25 cellular contexts compared by ENCODE assay signal in genomic region chr10:3654496-3654895, GRCh38.
DNase-seq lines count a peak whose midpoint lies in the region; ATAC-seq and TF ChIP-seq lines count a peak whose summit lies in the region.
"Had no signal": no experiment of that assay in that cellular context is flagged by ENCODE, and none has a peak within 500 bp of the region (broad histone marks: within the 10 kb centered on the region; RNA-seq: fewer than 3 reads in every experiment).

No MANE protein-coding gene starts in this region.

- intact Hi-C loops in MCF 10A (cut with micrococcal nuclease) (no loop called here), breast epithelium (cut with DNase I; ENCODE audit: low total_unique reads) (no loop called here), esophagus muscularis mucosa (cut with DNase I) (no loop called here)
- intact Hi-C loops in CD4-positive, alpha-beta memory T cell (cut with micrococcal nuclease), result no loop called here

- TF ChIP-seq POLR2A in breast epithelium (IDR thresholded peaks at IDR 0.05), result no peak
- TF ChIP-seq POLR2A in esophagus muscularis mucosa (IDR thresholded peaks at IDR 0.05; ENCODE audit: low read depth), result no peak

- peak; percentile 14 for DNase-seq in MCF 10A (ENCODE audit: unreplicated experiment)
- no peak for DNase-seq in breast epithelium (ENCODE audit: low spot score in 2 of 2)
- no peak for DNase-seq in RWPE2 (ENCODE audit: low spot score)
- DNase-seq in fibroblast of pulmonary artery (ENCODE audit: low read depth), result peak; percentile 23
- no peak for DNase-seq in CD4-positive, alpha-beta memory T cell
- no peak for DNase-seq in SJCRH30
- no peak for DNase-seq in esophagus muscularis mucosa (ENCODE audit: extremely low spot score)
- DNase-seq in activated CD4-positive, CD25-positive, alpha-beta regulatory T cell treated with anti-CD3 and anti-CD28 coated beads, Interleukin-2, amount 50 U/mL, for 72 hours, result no peak
- DNase-seq: 8988T; activated CD4-positive, alpha-beta memory T cell treated with anti-CD3 and anti-CD28 coated beads, Interleukin-2, amount 10 ng/mL, durations not matched to agents 7 days and 5 days; activated naive CD4-positive, alpha-beta T cell treated with Interleukin-2 at 50 U/mL for 16 hours; activated T-cell treated with anti-CD3 and anti-CD28 coated beads, Interleukin-2, amount 50 U/mL, for 24 hours; Calu3; foreskin melanocyte; natural killer cell; NCI-H1694; NCI-H774; pancreas; right cardiac atrium; SIG-M5; substantia nigra; T-helper 17 cell; WERI-Rb-1 had no signal

- H3K4me1 ChIP-seq in breast epithelium, result no peaks in the 10 kb centered on the region
- no peaks in the 10 kb centered on the region for H3K4me1 ChIP-seq in RWPE2 (ENCODE audit: insufficient read depth, poor library complexity, severe bottlenecking)
- H3K4me1 ChIP-seq in CD4-positive, alpha-beta memory T cell (ENCODE audit: insufficient read depth, low read length), result peaks cover 8% of the 10 kb centered on the region
- no peaks in the 10 kb centered on the region for H3K4me1 ChIP-seq in SJCRH30
- peaks cover 0 to 4% (median 0%) of the 10 kb centered on the region in 4 donors for H3K4me1 ChIP-seq in esophagus muscularis mucosa
- H3K4me1 ChIP-seq: pancreas had no signal

- no peaks in the 10 kb centered on the region for H3K27me3 ChIP-seq in breast epithelium
- H3K27me3 ChIP-seq in RWPE2 (ENCODE audit: insufficient read depth, poor library complexity, severe bottlenecking), result no peaks in the 10 kb centered on the region
- H3K27me3 ChIP-seq in CD4-positive, alpha-beta memory T cell (ENCODE audit: insufficient read depth, low read length), result no peaks in the 10 kb centered on the region
- H3K27me3 ChIP-seq in SJCRH30, result no peaks in the 10 kb centered on the region
- H3K27me3 ChIP-seq in esophagus muscularis mucosa, result no peaks in the 10 kb centered on the region
- H3K27me3 ChIP-seq: ascending aorta; BLaER1 treated with 17β-estradiol and CSF1 and Interleukin-3, amounts not matched to agents 10 nM and 100 nM; pancreas had no signal

- no peak overlapping the region for H3K27ac Mint-ChIP-seq in MCF 10A (ENCODE audit: low read depth, unreplicated experiment)
- no peak overlapping the region for H3K27ac Mint-ChIP-seq in CD4-positive, alpha-beta memory T cell
- H3K27ac Mint-ChIP-seq: activated CD4-positive, alpha-beta memory T cell treated with anti-CD3 and anti-CD28 coated beads, Interleukin-2, amount 10 ng/mL, durations not matched to agents 7 days and 5 days; activated T-cell treated with anti-CD3 and anti-CD28 coated beads, Interleukin-2, amount 50 U/mL, for 24 hours; natural killer cell had no signal

- no peaks in the 10 kb centered on the region for H3K27me3 Mint-ChIP-seq in MCF 10A (ENCODE audit: insufficient read depth, unreplicated experiment)
- peaks cover 2 to 5% of the 10 kb centered on the region in 2 donors for H3K27me3 Mint-ChIP-seq in CD4-positive, alpha-beta memory T cell

- BruUV-seq in MCF 10A (replicated peaks; lab: Mats Ljungman, UMichigan), result no TSS peak

- H3K4me3 Mint-ChIP-seq in MCF 10A (ENCODE audit: unreplicated experiment), result no peak overlapping the region
- peak overlapping the region in 2 of 8 donors; percentile 32 to 43 for H3K4me3 Mint-ChIP-seq in CD4-positive, alpha-beta memory T cell
- H3K4me3 Mint-ChIP-seq: activated CD4-positive, alpha-beta memory T cell treated with anti-CD3 and anti-CD28 coated beads, Interleukin-2, amount 10 ng/mL, durations not matched to agents 7 days and 5 days; activated T-cell treated with anti-CD3 and anti-CD28 coated beads, Interleukin-2, amount 50 U/mL, for 24 hours; natural killer cell had no signal

- peak; percentile 23; the same call in 1 of the 3 replicates for ATAC-seq in RWPE2 (ENCODE audit: low read depth)
- ATAC-seq: natural killer cell, pancreas, right cardiac atrium, T-helper 17 cell had no signal

- peaks cover 11% of the 10 kb centered on the region for H3K4me1 Mint-ChIP-seq in MCF 10A (ENCODE audit: insufficient read depth, unreplicated experiment)
- peaks cover 7 to 20% (median 10%) of the 10 kb centered on the region in 4 donors for H3K4me1 Mint-ChIP-seq in CD4-positive, alpha-beta memory T cell

- H3K36me3 Mint-ChIP-seq in MCF 10A (ENCODE audit: insufficient read depth, unreplicated experiment), result no peaks in the 10 kb centered on the region
- H3K36me3 Mint-ChIP-seq in CD4-positive, alpha-beta memory T cell, result no peaks in the 10 kb centered on the region
- H3K36me3 Mint-ChIP-seq: natural killer cell had no signal

- no peak for TF ChIP-seq CTCF in MCF 10A (IDR thresholded peaks at IDR 0.05; ENCODE audit: unreplicated experiment)
- no peak for TF ChIP-seq CTCF in breast epithelium (IDR thresholded peaks at IDR 0.05)
- TF ChIP-seq CTCF in RWPE2 (IDR thresholded peaks at IDR 0.05; ENCODE audit: poor library complexity, severe bottlenecking), result no peak
- no peak for TF ChIP-seq CTCF in fibroblast of pulmonary artery (IDR thresholded peaks at IDR 0.05; ENCODE audit: low read length, missing control alignments)
- no peak for TF ChIP-seq CTCF in esophagus muscularis mucosa (IDR thresholded peaks at IDR 0.05)

- H3K27ac ChIP-seq in breast epithelium, result no peak overlapping the region
- H3K27ac ChIP-seq in RWPE2 (ENCODE audit: poor library complexity, severe bottlenecking), result no peak overlapping the region
- no peak overlapping the region for H3K27ac ChIP-seq in CD4-positive, alpha-beta memory T cell (ENCODE audit: low read depth, low read length)
- H3K27ac ChIP-seq in SJCRH30, result no peak overlapping the region
- H3K27ac ChIP-seq in esophagus muscularis mucosa (replicated peaks in 1 of 4), result no peak overlapping the region
- H3K27ac ChIP-seq: ascending aorta; BLaER1 treated with 17β-estradiol and CSF1 and Interleukin-3, amounts not matched to agents 10 nM and 100 nM; pancreas; WERI-Rb-1 had no signal

- H3K9me3 Mint-ChIP-seq in MCF 10A (ENCODE audit: unreplicated experiment), result no peaks in the 10 kb centered on the region
- no peaks in the 10 kb centered on the region for H3K9me3 Mint-ChIP-seq in CD4-positive, alpha-beta memory T cell
- H3K9me3 Mint-ChIP-seq: activated CD4-positive, alpha-beta memory T cell treated with anti-CD3 and anti-CD28 coated beads, Interleukin-2, amount 10 ng/mL, durations not matched to agents 7 days and 5 days; activated T-cell treated with anti-CD3 and anti-CD28 coated beads, Interleukin-2, amount 50 U/mL, for 24 hours; natural killer cell had no signal

- no peak overlapping the region for H3K4me3 ChIP-seq in breast epithelium
- no peak overlapping the region for H3K4me3 ChIP-seq in RWPE2 (ENCODE audit: severe bottlenecking)
- no peak overlapping the region for H3K4me3 ChIP-seq in fibroblast of pulmonary artery (replicated peaks; ENCODE audit: low read depth, low read length)
- no peak overlapping the region for H3K4me3 ChIP-seq in CD4-positive, alpha-beta memory T cell (ENCODE audit: low read length in 2 of 2)
- H3K4me3 ChIP-seq in SJCRH30, result no peak overlapping the region
- no peak overlapping the region for H3K4me3 ChIP-seq in esophagus muscularis mucosa
- H3K4me3 ChIP-seq: ascending aorta; BLaER1 treated with 17β-estradiol and CSF1 and Interleukin-3, amounts not matched to agents 10 nM and 100 nM; pancreas had no signal

- H3K36me3 ChIP-seq in breast epithelium (no peaks in the 10 kb centered on the region), RWPE2 (ENCODE audit: low read depth) (no peaks in the 10 kb centered on the region), SJCRH30 (no peaks in the 10 kb centered on the region), esophagus muscularis mucosa (no peaks in the 10 kb centered on the region)
- no peaks in the 10 kb centered on the region for H3K36me3 ChIP-seq in CD4-positive, alpha-beta memory T cell (ENCODE audit: insufficient read depth, low read length)
- H3K36me3 ChIP-seq: ascending aorta; BLaER1 treated with 17β-estradiol and CSF1 and Interleukin-3, amounts not matched to agents 10 nM and 100 nM; pancreas; WERI-Rb-1 had no signal

- CTCF ChIA-PET in MCF 10A (lab: Yijun Ruan, JAX), result no interaction called here
- CTCF ChIA-PET in CD4-positive, alpha-beta memory T cell (lab: Charles Lee; ENCODE audit: partially characterized antibody), result no interaction called here

- 67% methylated on average over 2 of the region's 2 CpGs for WGBS in esophagus muscularis mucosa

- no peak for TF ChIP-seq EP300 in esophagus muscularis mucosa (IDR thresholded peaks at IDR 0.05)

- H3K9me3 ChIP-seq in breast epithelium (no peaks in the 10 kb centered on the region), RWPE2 (ENCODE audit: severe bottlenecking) (no peaks in the 10 kb centered on the region), SJCRH30 (replicated peaks) (no peaks in the 10 kb centered on the region), esophagus muscularis mucosa (no peaks in the 10 kb centered on the region)
- no peaks in the 10 kb centered on the region for H3K9me3 ChIP-seq in CD4-positive, alpha-beta memory T cell (ENCODE audit: control insufficient read depth in 1 of 2, low read length in 2 of 2)
- H3K9me3 ChIP-seq: ascending aorta, pancreas had no signal

- POLR2A ChIA-PET in MCF 10A (lab: Yijun Ruan, JAX), result no interaction called here
- POLR2A ChIA-PET in CD4-positive, alpha-beta memory T cell (lab: Charles Lee; ENCODE audit: partially characterized antibody), result no interaction called here

Comparison
In these comparisons a context has a peak if more than half of its experiments do, and no peak if none do; other contexts are left out.
1. DNase-seq: peak in MCF 10A (single experiment) and fibroblast of pulmonary artery (single experiment); none in breast epithelium (0 of 2), RWPE2 (single experiment), CD4-positive, alpha-beta memory T cell (0 of 5), SJCRH30 (0 of 2), esophagus muscularis mucosa (single experiment) and activated CD4-positive, CD25-positive, alpha-beta regulatory T cell treated with anti-CD3 and anti-CD28 coated beads, Interleukin-2, amount 50 U/mL, for 72 hours (single experiment).